In the genomic region with DNA sequence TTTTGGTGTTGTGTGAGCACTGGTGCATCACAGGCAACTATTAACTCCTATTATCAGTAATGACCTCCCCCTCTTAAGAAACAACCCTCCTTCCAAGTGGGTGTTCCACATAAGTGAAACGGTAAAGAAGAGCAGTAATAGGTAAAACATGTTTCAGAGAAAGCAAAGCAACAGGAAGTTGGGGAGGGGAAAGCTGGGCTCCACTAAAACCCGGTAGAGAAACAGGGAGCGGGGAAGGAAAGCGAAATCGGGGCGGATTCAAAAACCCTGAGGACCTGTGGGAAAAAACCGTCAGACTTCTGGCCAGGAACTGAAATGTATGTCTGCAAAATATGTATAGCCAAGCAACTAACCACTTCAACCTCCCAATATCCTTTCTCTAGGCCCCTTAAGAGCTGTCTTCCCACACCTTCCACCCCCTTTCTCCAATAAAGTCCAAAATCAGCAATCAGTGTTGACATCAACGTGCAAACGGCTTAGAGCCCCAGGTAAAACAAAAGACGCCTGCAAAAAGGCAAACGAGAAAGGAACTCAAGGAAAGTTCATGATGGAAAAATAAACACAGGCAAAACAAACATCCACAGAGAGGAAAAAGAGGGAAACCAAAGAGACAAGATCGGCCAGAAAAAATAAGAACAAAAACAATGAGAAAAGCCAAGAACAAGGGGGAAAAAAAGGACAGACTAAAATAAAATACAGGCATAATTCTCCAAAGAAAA, we compare ENCODE assay signal across 2 cellular contexts.
A peak's percentile ranks its signal among the peaks of the same experiment; 100 is the strongest.
TF ChIP-seq lines count a peak whose summit lies in the region.

No MANE protein-coding gene starts in this region.

TF ChIP-seq in K562, 482 proteins besides CTCF, POLR2A, EP300 and RAD21 (continued from another document):
- TF ChIP-seq, protein P1, sequence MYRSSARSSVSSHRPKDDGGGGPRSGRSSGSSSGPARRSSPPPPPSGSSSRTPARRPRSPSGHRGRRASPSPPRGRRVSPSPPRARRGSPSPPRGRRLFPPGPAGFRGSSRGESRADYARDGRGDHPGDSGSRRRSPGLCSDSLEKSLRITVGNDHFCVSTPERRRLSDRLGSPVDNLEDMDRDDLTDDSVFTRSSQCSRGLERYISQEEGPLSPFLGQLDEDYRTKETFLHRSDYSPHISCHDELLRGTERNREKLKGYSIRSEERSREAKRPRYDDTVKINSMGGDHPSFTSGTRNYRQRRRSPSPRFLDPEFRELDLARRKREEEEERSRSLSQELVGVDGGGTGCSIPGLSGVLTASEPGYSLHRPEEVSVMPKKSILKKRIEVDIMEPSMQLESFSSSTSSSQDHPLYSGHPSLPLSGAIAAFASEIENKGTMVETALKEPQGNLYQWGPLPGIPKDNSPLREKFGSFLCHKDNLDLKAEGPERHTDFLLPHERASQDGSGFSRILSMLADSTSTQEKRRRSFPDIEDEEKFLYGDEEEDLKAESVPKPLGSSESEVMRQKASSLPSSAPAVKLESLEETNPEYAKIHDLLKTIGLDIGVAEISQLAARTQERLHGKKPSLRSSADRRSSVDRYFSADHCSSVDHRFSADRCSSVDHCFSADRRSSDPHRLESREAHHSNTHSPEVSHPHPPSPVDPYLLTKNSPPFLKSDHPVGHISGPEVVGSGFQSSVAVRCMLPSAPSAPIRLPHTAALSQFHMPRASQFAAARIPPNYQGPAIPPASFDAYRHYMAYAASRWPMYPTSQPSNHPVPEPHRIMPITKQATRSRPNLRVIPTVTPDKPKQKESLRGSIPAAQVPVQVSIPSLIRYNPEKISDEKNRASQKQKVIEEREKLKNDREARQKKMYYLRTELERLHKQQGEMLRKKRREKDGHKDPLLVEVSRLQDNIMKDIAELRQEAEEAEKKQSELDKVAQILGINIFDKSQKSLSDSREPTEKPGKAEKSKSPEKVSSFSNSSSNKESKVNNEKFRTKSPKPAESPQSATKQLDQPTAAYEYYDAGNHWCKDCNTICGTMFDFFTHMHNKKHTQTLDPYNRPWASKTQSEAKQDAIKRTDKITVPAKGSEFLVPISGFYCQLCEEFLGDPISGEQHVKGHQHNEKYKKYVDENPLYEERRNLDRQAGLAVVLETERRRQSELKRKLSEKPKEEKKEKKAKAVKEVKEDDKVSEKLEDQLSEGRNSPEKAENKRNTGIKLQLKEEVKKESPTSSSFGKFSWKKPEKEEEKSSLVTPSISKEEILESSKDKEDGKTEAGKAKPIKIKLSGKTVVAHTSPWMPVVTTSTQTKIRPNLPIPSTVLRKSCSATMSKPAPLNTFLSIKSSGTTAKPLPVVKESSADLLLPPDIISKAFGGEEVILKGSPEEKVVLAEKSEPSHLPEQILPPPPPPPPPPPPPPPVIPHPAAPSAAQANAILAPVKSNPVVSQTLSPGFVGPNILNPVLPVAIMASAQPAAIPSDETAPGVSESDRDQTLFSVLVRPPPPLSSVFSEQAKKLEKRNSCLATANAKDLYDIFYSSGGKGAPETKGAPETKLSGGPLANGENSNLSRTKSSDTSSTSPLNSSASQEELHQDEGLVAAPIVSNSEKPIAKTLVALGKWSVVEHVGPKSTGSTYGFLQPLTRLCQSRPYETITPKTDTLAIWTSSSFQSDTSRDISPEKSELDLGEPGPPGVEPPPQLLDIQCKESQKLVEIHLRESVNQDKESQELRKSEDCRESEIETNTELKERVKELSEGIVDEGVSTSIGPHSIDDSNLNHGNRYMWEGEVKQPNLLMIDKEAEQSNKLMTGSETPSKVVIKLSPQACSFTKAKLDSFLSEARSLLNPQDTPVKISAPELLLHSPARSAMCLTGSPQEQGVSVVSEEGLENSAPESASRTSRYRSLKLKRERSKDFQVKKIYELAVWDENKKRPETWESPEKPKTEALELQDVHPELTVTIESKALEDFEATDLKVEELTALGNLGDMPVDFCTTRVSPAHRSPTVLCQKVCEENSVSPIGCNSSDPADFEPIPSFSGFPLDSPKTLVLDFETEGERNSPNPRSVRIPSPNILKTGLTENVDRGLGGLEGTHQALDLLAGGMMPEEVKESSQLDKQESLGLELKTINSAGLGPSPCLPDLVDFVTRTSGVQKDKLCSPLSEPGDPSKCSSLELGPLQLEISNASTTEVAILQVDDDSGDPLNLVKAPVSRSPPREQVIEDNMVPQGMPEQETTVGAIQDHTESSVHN (IDR thresholded peaks at IDR 0.05; ENCODE audit: borderline replicate concordance in 1 of 2, low read depth in 1 of 2) = no peak
- TF ChIP-seq, protein P2, sequence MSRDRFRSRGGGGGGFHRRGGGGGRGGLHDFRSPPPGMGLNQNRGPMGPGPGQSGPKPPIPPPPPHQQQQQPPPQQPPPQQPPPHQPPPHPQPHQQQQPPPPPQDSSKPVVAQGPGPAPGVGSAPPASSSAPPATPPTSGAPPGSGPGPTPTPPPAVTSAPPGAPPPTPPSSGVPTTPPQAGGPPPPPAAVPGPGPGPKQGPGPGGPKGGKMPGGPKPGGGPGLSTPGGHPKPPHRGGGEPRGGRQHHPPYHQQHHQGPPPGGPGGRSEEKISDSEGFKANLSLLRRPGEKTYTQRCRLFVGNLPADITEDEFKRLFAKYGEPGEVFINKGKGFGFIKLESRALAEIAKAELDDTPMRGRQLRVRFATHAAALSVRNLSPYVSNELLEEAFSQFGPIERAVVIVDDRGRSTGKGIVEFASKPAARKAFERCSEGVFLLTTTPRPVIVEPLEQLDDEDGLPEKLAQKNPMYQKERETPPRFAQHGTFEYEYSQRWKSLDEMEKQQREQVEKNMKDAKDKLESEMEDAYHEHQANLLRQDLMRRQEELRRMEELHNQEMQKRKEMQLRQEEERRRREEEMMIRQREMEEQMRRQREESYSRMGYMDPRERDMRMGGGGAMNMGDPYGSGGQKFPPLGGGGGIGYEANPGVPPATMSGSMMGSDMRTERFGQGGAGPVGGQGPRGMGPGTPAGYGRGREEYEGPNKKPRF (IDR thresholded peaks at IDR 0.05; ENCODE audit: low read depth, low read length) = no peak
- no peak for TF ChIP-seq NFIC (IDR thresholded peaks at IDR 0.05)
- TF ChIP-seq POLR3A (IDR thresholded peaks at IDR 0.05; ENCODE audit: borderline replicate concordance, extremely low read depth, insufficient read depth, insufficient read length) = no peak
- TF ChIP-seq ILF3 (IDR thresholded peaks at IDR 0.05; ENCODE audit: borderline replicate concordance) = no peak
- no peak for TF ChIP-seq ZNF146 (CRISPR knock-in tag; IDR thresholded peaks at IDR 0.05; ENCODE audit: unreplicated experiment)
- TF ChIP-seq NFRKB (IDR thresholded peaks at IDR 0.05; ENCODE audit: low read depth) = no peak
- no peak for TF ChIP-seq FOXJ3 (CRISPR knock-in tag; IDR thresholded peaks at IDR 0.05)

TF ChIP-seq in HepG2, 621 proteins besides CTCF, POLR2A, EP300 and RAD21 (continued from another document and continues in another):
- TF ChIP-seq, protein P3, sequence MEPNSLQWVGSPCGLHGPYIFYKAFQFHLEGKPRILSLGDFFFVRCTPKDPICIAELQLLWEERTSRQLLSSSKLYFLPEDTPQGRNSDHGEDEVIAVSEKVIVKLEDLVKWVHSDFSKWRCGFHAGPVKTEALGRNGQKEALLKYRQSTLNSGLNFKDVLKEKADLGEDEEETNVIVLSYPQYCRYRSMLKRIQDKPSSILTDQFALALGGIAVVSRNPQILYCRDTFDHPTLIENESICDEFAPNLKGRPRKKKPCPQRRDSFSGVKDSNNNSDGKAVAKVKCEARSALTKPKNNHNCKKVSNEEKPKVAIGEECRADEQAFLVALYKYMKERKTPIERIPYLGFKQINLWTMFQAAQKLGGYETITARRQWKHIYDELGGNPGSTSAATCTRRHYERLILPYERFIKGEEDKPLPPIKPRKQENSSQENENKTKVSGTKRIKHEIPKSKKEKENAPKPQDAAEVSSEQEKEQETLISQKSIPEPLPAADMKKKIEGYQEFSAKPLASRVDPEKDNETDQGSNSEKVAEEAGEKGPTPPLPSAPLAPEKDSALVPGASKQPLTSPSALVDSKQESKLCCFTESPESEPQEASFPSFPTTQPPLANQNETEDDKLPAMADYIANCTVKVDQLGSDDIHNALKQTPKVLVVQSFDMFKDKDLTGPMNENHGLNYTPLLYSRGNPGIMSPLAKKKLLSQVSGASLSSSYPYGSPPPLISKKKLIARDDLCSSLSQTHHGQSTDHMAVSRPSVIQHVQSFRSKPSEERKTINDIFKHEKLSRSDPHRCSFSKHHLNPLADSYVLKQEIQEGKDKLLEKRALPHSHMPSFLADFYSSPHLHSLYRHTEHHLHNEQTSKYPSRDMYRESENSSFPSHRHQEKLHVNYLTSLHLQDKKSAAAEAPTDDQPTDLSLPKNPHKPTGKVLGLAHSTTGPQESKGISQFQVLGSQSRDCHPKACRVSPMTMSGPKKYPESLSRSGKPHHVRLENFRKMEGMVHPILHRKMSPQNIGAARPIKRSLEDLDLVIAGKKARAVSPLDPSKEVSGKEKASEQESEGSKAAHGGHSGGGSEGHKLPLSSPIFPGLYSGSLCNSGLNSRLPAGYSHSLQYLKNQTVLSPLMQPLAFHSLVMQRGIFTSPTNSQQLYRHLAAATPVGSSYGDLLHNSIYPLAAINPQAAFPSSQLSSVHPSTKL (CRISPR knock-in tag; IDR thresholded peaks at IDR 0.05) = peak; percentile 32; the same call in 1 of the 2 replicates
- TF ChIP-seq FOXA3 (CRISPR knock-in tag; IDR thresholded peaks at IDR 0.05) (peak; percentile 54; the same call in 1 of the 2 replicates), REL (CRISPR knock-in tag; conservative IDR thresholded peaks at IDR 0.05) (no peak), TCF7 (IDR thresholded peaks at IDR 0.05; ENCODE audit: low read depth) (0 out of 2 replicates have a peak, but pooled peaks have one; percentile 27), PRMT3 (CRISPR knock-in tag; IDR thresholded peaks at IDR 0.05; ENCODE audit: borderline replicate concordance, low read depth) (no peak), GATAD2A (CRISPR knock-in tag; IDR thresholded peaks at IDR 0.05) (peak; percentile 22; the same call in 1 of the 2 replicates), PPARG (CRISPR knock-in tag; conservative IDR thresholded peaks at IDR 0.05) (peak; percentile 43; the same call in 1 of the 2 replicates), NFIC (IDR thresholded peaks at IDR 0.05; ENCODE audit: low read length) (peak; percentile 22; the same call in 1 of the 2 replicates), MBD4 (IDR thresholded peaks at IDR 0.05; ENCODE audit: borderline replicate concordance, low read length) (no peak)
- TF ChIP-seq, protein P4, sequence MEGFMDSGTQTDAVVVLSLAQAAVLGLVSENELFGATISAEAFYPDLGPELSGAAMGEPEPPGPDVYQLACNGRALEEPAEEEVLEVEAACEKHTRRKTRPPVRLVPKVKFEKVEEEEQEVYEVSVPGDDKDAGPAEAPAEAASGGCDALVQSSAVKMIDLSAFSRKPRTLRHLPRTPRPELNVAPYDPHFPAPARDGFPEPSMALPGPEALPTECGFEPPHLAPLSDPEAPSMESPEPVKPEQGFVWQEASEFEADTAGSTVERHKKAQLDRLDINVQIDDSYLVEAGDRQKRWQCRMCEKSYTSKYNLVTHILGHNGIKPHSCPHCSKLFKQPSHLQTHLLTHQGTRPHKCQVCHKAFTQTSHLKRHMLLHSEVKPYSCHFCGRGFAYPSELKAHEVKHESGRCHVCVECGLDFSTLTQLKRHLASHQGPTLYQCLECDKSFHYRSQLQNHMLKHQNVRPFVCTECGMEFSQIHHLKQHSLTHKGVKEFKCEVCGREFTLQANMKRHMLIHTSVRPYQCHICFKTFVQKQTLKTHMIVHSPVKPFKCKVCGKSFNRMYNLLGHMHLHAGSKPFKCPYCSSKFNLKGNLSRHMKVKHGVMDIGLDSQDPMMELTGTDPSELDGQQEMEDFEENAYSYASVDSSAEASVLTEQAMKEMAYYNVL (CRISPR knock-in tag; IDR thresholded peaks at IDR 0.05; ENCODE audit: borderline replicate concordance) = peak; percentile 63; the same call in 1 of the 2 replicates
- TF ChIP-seq, protein P5, sequence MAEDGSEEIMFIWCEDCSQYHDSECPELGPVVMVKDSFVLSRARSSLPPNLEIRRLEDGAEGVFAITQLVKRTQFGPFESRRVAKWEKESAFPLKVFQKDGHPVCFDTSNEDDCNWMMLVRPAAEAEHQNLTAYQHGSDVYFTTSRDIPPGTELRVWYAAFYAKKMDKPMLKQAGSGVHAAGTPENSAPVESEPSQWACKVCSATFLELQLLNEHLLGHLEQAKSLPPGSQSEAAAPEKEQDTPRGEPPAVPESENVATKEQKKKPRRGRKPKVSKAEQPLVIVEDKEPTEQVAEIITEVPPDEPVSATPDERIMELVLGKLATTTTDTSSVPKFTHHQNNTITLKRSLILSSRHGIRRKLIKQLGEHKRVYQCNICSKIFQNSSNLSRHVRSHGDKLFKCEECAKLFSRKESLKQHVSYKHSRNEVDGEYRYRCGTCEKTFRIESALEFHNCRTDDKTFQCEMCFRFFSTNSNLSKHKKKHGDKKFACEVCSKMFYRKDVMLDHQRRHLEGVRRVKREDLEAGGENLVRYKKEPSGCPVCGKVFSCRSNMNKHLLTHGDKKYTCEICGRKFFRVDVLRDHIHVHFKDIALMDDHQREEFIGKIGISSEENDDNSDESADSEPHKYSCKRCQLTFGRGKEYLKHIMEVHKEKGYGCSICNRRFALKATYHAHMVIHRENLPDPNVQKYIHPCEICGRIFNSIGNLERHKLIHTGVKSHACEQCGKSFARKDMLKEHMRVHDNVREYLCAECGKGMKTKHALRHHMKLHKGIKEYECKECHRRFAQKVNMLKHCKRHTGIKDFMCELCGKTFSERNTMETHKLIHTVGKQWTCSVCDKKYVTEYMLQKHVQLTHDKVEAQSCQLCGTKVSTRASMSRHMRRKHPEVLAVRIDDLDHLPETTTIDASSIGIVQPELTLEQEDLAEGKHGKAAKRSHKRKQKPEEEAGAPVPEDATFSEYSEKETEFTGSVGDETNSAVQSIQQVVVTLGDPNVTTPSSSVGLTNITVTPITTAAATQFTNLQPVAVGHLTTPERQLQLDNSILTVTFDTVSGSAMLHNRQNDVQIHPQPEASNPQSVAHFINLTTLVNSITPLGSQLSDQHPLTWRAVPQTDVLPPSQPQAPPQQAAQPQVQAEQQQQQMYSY (CRISPR knock-in tag; IDR thresholded peaks at IDR 0.05) = 0 out of 2 replicates have a peak, but pooled peaks have one; percentile 61
- TF ChIP-seq, protein P6, sequence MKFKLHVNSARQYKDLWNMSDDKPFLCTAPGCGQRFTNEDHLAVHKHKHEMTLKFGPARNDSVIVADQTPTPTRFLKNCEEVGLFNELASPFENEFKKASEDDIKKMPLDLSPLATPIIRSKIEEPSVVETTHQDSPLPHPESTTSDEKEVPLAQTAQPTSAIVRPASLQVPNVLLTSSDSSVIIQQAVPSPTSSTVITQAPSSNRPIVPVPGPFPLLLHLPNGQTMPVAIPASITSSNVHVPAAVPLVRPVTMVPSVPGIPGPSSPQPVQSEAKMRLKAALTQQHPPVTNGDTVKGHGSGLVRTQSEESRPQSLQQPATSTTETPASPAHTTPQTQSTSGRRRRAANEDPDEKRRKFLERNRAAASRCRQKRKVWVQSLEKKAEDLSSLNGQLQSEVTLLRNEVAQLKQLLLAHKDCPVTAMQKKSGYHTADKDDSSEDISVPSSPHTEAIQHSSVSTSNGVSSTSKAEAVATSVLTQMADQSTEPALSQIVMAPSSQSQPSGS (CRISPR knock-in tag; IDR thresholded peaks at IDR 0.05) = no peak
- TF ChIP-seq, protein P7, sequence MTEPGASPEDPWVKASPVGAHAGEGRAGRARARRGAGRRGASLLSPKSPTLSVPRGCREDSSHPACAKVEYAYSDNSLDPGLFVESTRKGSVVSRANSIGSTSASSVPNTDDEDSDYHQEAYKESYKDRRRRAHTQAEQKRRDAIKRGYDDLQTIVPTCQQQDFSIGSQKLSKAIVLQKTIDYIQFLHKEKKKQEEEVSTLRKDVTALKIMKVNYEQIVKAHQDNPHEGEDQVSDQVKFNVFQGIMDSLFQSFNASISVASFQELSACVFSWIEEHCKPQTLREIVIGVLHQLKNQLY (CRISPR knock-in tag; IDR thresholded peaks at IDR 0.05) = peak; percentile 78
- TF ChIP-seq, protein P8, sequence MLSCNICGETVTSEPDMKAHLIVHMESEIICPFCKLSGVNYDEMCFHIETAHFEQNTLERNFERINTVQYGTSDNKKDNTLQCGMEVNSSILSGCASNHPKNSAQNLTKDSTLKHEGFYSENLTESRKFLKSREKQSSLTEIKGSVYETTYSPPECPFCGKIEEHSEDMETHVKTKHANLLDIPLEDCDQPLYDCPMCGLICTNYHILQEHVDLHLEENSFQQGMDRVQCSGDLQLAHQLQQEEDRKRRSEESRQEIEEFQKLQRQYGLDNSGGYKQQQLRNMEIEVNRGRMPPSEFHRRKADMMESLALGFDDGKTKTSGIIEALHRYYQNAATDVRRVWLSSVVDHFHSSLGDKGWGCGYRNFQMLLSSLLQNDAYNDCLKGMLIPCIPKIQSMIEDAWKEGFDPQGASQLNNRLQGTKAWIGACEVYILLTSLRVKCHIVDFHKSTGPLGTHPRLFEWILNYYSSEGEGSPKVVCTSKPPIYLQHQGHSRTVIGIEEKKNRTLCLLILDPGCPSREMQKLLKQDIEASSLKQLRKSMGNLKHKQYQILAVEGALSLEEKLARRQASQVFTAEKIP (CRISPR knock-in tag; IDR thresholded peaks at IDR 0.05; ENCODE audit: borderline replicate concordance) = no peak
